Comparison of ENCODE assay signal across 1 cellular context in genomic region chr7:139455789-139456188, GRCh38.
TF ChIP-seq lines count a peak whose summit lies in the region.

No MANE protein-coding gene starts in this region.

TF ChIP-seq in K562, 482 proteins besides CTCF, POLR2A, EP300 and RAD21 (continued from another document):
- TF ChIP-seq NKRF (IDR thresholded peaks at IDR 0.05; ENCODE audit: borderline replicate concordance) (no peak), BCLAF1 (IDR thresholded peaks at IDR 0.05; ENCODE audit: borderline replicate concordance in 1 of 2, control insufficient read depth in 1 of 2, low read depth in 2 of 2, low read length in 1 of 2) (no peak), SUPT5H (IDR thresholded peaks at IDR 0.05) (no peak), BRD9 (IDR thresholded peaks at IDR 0.05; ENCODE audit: low read depth, partially characterized antibody) (no peak), GTF2B (IDR thresholded peaks at IDR 0.05; ENCODE audit: extremely low read depth, insufficient read length) (no peak), ZNF639 (CRISPR knock-in tag; conservative IDR thresholded peaks at IDR 0.05 in 1 of 2, IDR thresholded peaks at IDR 0.05 in 1 of 2) (no peak), CBFA2T2 (conservative IDR thresholded peaks at IDR 0.05) (no peak), TAL1 (IDR thresholded peaks at IDR 0.05) (no peak), ZNF449 (CRISPR knock-in tag; IDR thresholded peaks at IDR 0.05) (no peak), CXXC5 (CRISPR knock-in tag; IDR thresholded peaks at IDR 0.05) (no peak)
